ENCODE assay signal across 22 cellular contexts in the genomic region with DNA sequence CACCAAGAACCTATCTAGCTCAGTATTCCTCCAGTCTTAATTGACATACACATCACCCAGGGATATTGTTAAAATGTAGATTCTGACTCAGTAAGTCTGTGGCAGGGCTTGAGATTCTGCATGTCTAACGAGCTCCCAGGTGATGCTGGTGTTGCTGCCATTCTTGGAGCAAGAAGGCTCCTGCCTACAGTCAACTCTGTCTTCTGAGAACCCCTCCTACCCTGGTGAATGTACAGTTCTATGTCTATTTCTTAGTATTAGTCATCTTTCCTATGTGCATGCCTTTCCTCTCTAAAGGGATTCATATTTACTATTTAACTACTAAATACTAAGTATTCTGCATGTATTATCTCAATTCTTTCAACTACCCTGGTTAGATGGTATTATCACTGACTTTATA.
DNase-seq lines count a peak whose midpoint lies in the region; ATAC-seq lines count a peak whose summit lies in the region.
"Had no signal": no experiment of that assay in that cellular context is flagged by ENCODE, and none has a peak within 500 bp of the region (broad histone marks: within the 10 kb centered on the region; RNA-seq: fewer than 3 reads in every experiment).

No MANE protein-coding gene starts in this region.

- peak; percentile 6 for DNase-seq in activated CD4-positive, alpha-beta T cell treated with anti-CD3 and anti-CD28 coated beads for 36 hours
- DNase-seq in activated CD4-positive, alpha-beta T cell treated with anti-CD3 and anti-CD28 coated beads for 1 hour: no peak
- DNase-seq in stimulated activated naive B cell treated with anti-CD40 and anti-IgM and Interleukin-4, amounts not matched to agents 10 μg/mL and 1 μg/mL and 100 μg/mL, for 72 hours: no peak
- DNase-seq in DMS 273 (lab: John Stamatoyannopoulos, UW; ENCODE audit: unreplicated experiment): no peak
- DNase-seq: activated CD4-positive, alpha-beta T cell treated with anti-CD3 and anti-CD28 coated beads, Interleukin-2, amount 50 U/mL, for 4 hours; activated T-cell treated with anti-CD3 and anti-CD28 coated beads, Interleukin-2, amount 50 U/mL, for 24 hours; Calu3; H9; left cardiac atrium; midbrain; NCI-H1930; NCI-H446 treated with DMSO at 0.1 percent for 48 hours; stimulated activated CD4-positive, alpha-beta T cell treated with anti-CD3 and anti-CD28 coated beads, Interleukin-12 subunit alpha, Interleukin-12 subunit beta, amount 100 ng/mL, for 4 hours; transverse colon had no signal

- no peaks in the 10 kb centered on the region for H3K9me3 Mint-ChIP-seq in activated CD4-positive, alpha-beta T cell treated with anti-CD3 and anti-CD28 coated beads for 36 hours (ENCODE audit: low read depth)
- peaks cover 0 to 3% of the 10 kb centered on the region in 2 donors for H3K9me3 Mint-ChIP-seq in stimulated activated naive B cell treated with anti-CD40 and anti-IgM and Interleukin-4, amounts not matched to agents 10 μg/mL and 1 μg/mL and 100 μg/mL, for 72 hours
- H3K9me3 Mint-ChIP-seq: activated T-cell treated with anti-CD3 and anti-CD28 coated beads, Interleukin-2, amount 50 U/mL, for 24 hours; dendritic cell treated with granulocyte-macrophage colony-stimulating factor and Interleukin-4, amounts not matched to agents 40 ng/mL and 50 ng/mL, for 4 days; H9 had no signal

- POLR2A ChIA-PET in activated CD4-positive, alpha-beta T cell treated with anti-CD3 and anti-CD28 coated beads for 36 hours (lab: Charles Lee): no interaction called here

- ATAC-seq in activated CD4-positive, alpha-beta T cell treated with anti-CD3 and anti-CD28 coated beads for 36 hours: peak; percentile 74
- ATAC-seq in HG02610 (IDR thresholded peaks at IDR 0.05; ENCODE audit: unreplicated experiment) (peak; percentile 87), HG03095 (IDR thresholded peaks at IDR 0.05; ENCODE audit: unreplicated experiment) (peak; percentile 66), GM21367 (IDR thresholded peaks at IDR 0.05; ENCODE audit: unreplicated experiment) (no peak), HG03097 (IDR thresholded peaks at IDR 0.05; ENCODE audit: low FRiP score, unreplicated experiment) (no peak)
- peak; percentile 63 to 78 for ATAC-seq in stimulated activated naive B cell treated with anti-CD40 and anti-IgM and Interleukin-4, amounts not matched to agents 10 μg/mL and 1 μg/mL and 100 μg/mL, for 72 hours (replicated peaks)
- ATAC-seq: gastroesophageal sphincter, left cardiac atrium, Right ventricle myocardium inferior had no signal

- H3K36me3 Mint-ChIP-seq in activated CD4-positive, alpha-beta T cell treated with anti-CD3 and anti-CD28 coated beads for 36 hours (ENCODE audit: low read depth): no peaks in the 10 kb centered on the region
- no peaks in the 10 kb centered on the region for H3K36me3 Mint-ChIP-seq in stimulated activated naive B cell treated with anti-CD40 and anti-IgM and Interleukin-4, amounts not matched to agents 10 μg/mL and 1 μg/mL and 100 μg/mL, for 72 hours

- intact Hi-C loops in activated CD4-positive, alpha-beta T cell treated with anti-CD3 and anti-CD28 coated beads for 36 hours (cut with DNase I, micrococcal nuclease): no loop called here

- H3K27ac Mint-ChIP-seq in activated CD4-positive, alpha-beta T cell treated with anti-CD3 and anti-CD28 coated beads for 36 hours: no peak overlapping the region
- no peak overlapping the region for H3K27ac Mint-ChIP-seq in stimulated activated naive B cell treated with anti-CD40 and anti-IgM and Interleukin-4, amounts not matched to agents 10 μg/mL and 1 μg/mL and 100 μg/mL, for 72 hours
- H3K27ac Mint-ChIP-seq: activated T-cell treated with anti-CD3 and anti-CD28 coated beads, Interleukin-2, amount 50 U/mL, for 24 hours; dendritic cell treated with granulocyte-macrophage colony-stimulating factor and Interleukin-4, amounts not matched to agents 40 ng/mL and 50 ng/mL, for 4 days; H9 had no signal

- H3K4me3 Mint-ChIP-seq in activated CD4-positive, alpha-beta T cell treated with anti-CD3 and anti-CD28 coated beads for 36 hours: no peak overlapping the region
- no peak overlapping the region for H3K4me3 Mint-ChIP-seq in stimulated activated naive B cell treated with anti-CD40 and anti-IgM and Interleukin-4, amounts not matched to agents 10 μg/mL and 1 μg/mL and 100 μg/mL, for 72 hours
- H3K4me3 Mint-ChIP-seq: activated T-cell treated with anti-CD3 and anti-CD28 coated beads, Interleukin-2, amount 50 U/mL, for 24 hours; dendritic cell treated with granulocyte-macrophage colony-stimulating factor and Interleukin-4, amounts not matched to agents 40 ng/mL and 50 ng/mL, for 4 days; H9; neural crest cell had no signal

- H3K4me1 Mint-ChIP-seq in activated CD4-positive, alpha-beta T cell treated with anti-CD3 and anti-CD28 coated beads for 36 hours: no peaks in the 10 kb centered on the region
- peaks cover 1 to 5% of the 10 kb centered on the region in 2 donors for H3K4me1 Mint-ChIP-seq in stimulated activated naive B cell treated with anti-CD40 and anti-IgM and Interleukin-4, amounts not matched to agents 10 μg/mL and 1 μg/mL and 100 μg/mL, for 72 hours
- H3K4me1 Mint-ChIP-seq: H9, neural crest cell had no signal

- CTCF ChIA-PET in activated CD4-positive, alpha-beta T cell treated with anti-CD3 and anti-CD28 coated beads for 36 hours (lab: Charles Lee): no interaction called here

- peaks cover 19% of the 10 kb centered on the region for H3K27me3 Mint-ChIP-seq in activated CD4-positive, alpha-beta T cell treated with anti-CD3 and anti-CD28 coated beads for 36 hours
- peaks cover 13 to 20% of the 10 kb centered on the region in 2 donors for H3K27me3 Mint-ChIP-seq in stimulated activated naive B cell treated with anti-CD40 and anti-IgM and Interleukin-4, amounts not matched to agents 10 μg/mL and 1 μg/mL and 100 μg/mL, for 72 hours

Comparison
In these comparisons a context has a peak if more than half of its experiments do, and no peak if none do; other contexts are left out.
1. ATAC-seq: peak in activated CD4-positive, alpha-beta T cell treated with anti-CD3 and anti-CD28 coated beads for 36 hours (single experiment), HG02610 (single experiment), HG03095 (single experiment) and stimulated activated naive B cell treated with anti-CD40 and anti-IgM and Interleukin-4, amounts not matched to agents 10 μg/mL and 1 μg/mL and 100 μg/mL, for 72 hours (2 of 2); none in GM21367 (single experiment) and HG03097 (single experiment).